In genomic region chr1:171788696-171789095, GRCh38 we compare ENCODE assay signal across 15 cellular contexts. TPM values are rescaled to one million over a fixed set of nuclear protein-coding genes. Genes with fewer than 3 reads are reported as not detected.
A peak's percentile ranks its signal among the peaks of the same experiment; 100 is the strongest.
DNase-seq lines count a peak whose midpoint lies in the region; ATAC-seq, FAIRE-seq and TF ChIP-seq lines count a peak whose summit lies in the region.
"Had no signal": no experiment of that assay in that cellular context is flagged by ENCODE, and none has a peak within 500 bp of the region (broad histone marks: within the 10 kb centered on the region; RNA-seq: fewer than 3 reads in every experiment).

No MANE protein-coding gene starts in this region.

- in situ Hi-C loops in GM12878 (cut with MboI): loop anchor here (25.0 kb wide), 1 partner anchor 649 kb away; the partner anchor contains the start of gene PIGC

- H3K9me3 ChIP-seq in GM12878 (replicated peaks; ENCODE audit: control insufficient read depth, insufficient read depth, low read length) (no peaks in the 10 kb centered on the region), aorta (ENCODE audit: control insufficient read depth, low read length) (no peaks in the 10 kb centered on the region)

- 98% methylated on average over 5 of the region's 5 CpGs for WGBS in GM12878 (ENCODE audit: insufficient coverage, insufficient replicate concordance, low lambda C conversion rate, missing lambda C conversion rate)
- WGBS in aorta, 2 donors: 78 to 80% methylated on average over 5 of the region's 5 CpGs

- H4K20me1 ChIP-seq in GM12878 (ENCODE audit: control insufficient read depth, insufficient read depth): no peaks in the 10 kb centered on the region

- BruUV-seq in GM12878 (replicated peaks; lab: Mats Ljungman, UMichigan): no TSS peak

- RAD21 ChIA-PET in GM12878 (lab: Charles Lee; ENCODE audit: unreplicated experiment): no interaction called here

- H2AFZ ChIP-seq in GM12878 (ENCODE audit: control insufficient read depth, low read depth, low read length): no peak overlapping the region

- H3K4me1 ChIP-seq in GM12878 (ENCODE audit: control insufficient read depth, insufficient read depth, low read length) (peaks cover 10% of the 10 kb centered on the region; the same call in 1 of the 2 replicates), aorta (ENCODE audit: control insufficient read depth in 1 of 2, insufficient read depth in 2 of 2, low read length in 2 of 2) (no peaks in the 10 kb centered on the region)

- H3K9ac ChIP-seq in GM12878 (ENCODE audit: control insufficient read depth, insufficient read depth, low read length): no peak overlapping the region

- TF ChIP-seq EP300 in GM12878 (IDR thresholded peaks at IDR 0.05; ENCODE audit: borderline replicate concordance in 1 of 2, control insufficient read depth in 1 of 2, low read depth in 2 of 2, low read length in 2 of 2): no peak

- POLR2A ChIA-PET in GM12878 (lab: Charles Lee): no interaction called here

- H3K27ac ChIP-seq in GM12878 (ENCODE audit: control insufficient read depth, insufficient read depth): no peak overlapping the region
- no peak overlapping the region for H3K27ac ChIP-seq in aorta (ENCODE audit: low read depth in 1 of 2, low read length in 2 of 2)

- FAIRE-seq in GM12878 (lab: Jason Lieb, UNC): no peak

- H3K79me2 ChIP-seq in GM12878 (ENCODE audit: control insufficient read depth, insufficient read depth, low read length): peaks cover 20% of the 10 kb centered on the region

- TF ChIP-seq POLR2A in GM12878 (IDR thresholded peaks at IDR 0.05; ENCODE audit: low read depth, low read length): no peak

- H3K36me3 ChIP-seq in GM12878 (ENCODE audit: control insufficient read depth in 2 of 2, insufficient read depth in 2 of 2, low read length in 1 of 2): peaks cover 18 to 46% of the 10 kb centered on the region in 2 experiments
- H3K36me3 ChIP-seq in aorta (ENCODE audit: control insufficient read depth in 1 of 2, insufficient read depth in 2 of 2, low read length in 1 of 2): peaks cover 9 to 19% of the 10 kb centered on the region in 2 donors

- TF ChIP-seq RAD21 in GM12878 (IDR thresholded peaks at IDR 0.05; ENCODE audit: insufficient read depth, low read depth, low read length): no peak

- peak; percentile 50 for ATAC-seq in GM12878
- no peak for ATAC-seq in HG03457 (IDR thresholded peaks at IDR 0.05; ENCODE audit: unreplicated experiment)
- no peak for ATAC-seq in aorta (ENCODE audit: low FRiP score)
- no peak for ATAC-seq in GM19397 (IDR thresholded peaks at IDR 0.05; ENCODE audit: unreplicated experiment)
- ATAC-seq: WTC11 had no signal

- intact Hi-C loops in GM12878 (cut with micrococcal nuclease; ENCODE audit: unreplicated experiment): loop anchor here (10.0 kb wide), 1 partner anchor 144 kb away; no protein-coding TSS in a partner anchor
- intact Hi-C loops in aorta (cut with DNase I): loop anchor here in 1 of 2 donors (10.0 kb wide), 1 partner anchor 144 kb away; no protein-coding TSS in a partner anchor

- H3K27me3 ChIP-seq in GM12878 (replicated peaks in 1 of 2; ENCODE audit: control insufficient read depth in 2 of 2, insufficient read depth in 2 of 2, low read length in 1 of 2) (no peaks in the 10 kb centered on the region), aorta (ENCODE audit: control insufficient read depth in 1 of 2, insufficient read depth in 2 of 2, low read length in 1 of 2) (no peaks in the 10 kb centered on the region)

- no peak overlapping the region for H3K4me3 ChIP-seq in GM12878
- no peak overlapping the region for H3K4me3 ChIP-seq in aorta (ENCODE audit: low read length in 2 of 2)

- DNase-seq in AG09319 (ENCODE audit: extremely low read depth, low read depth): peak; percentile 64
- DNase-seq in HS-5 (ENCODE audit: low read depth): peak; percentile 53
- DNase-seq in GM12878 (ENCODE audit: low read depth, low spot score): no peak
- peak; percentile 84 for DNase-seq in kidney tubule cell (ENCODE audit: low spot score)
- no peak for DNase-seq in aorta
- DNase-seq in NCI-H82 (lab: John Stamatoyannopoulos, UW): no peak
- DNase-seq: activated T-cell treated with anti-CD3 and anti-CD28 coated beads for 4 hours, caudate nucleus, COR-L47, foreskin melanocyte, NCI-H1092, SHP77 treated with DMSO at 0.1 percent for 48 hours had no signal

- TF ChIP-seq CTCF in AG09319 (IDR thresholded peaks at IDR 0.05; ENCODE audit: low read depth, low read length) (no peak), GM12878 (IDR thresholded peaks at IDR 0.05 in 2 of 3, conservative IDR thresholded peaks at IDR 0.05 in 1 of 3; ENCODE audit: control insufficient read depth in 2 of 3, extremely low read depth in 1 of 3, insufficient read depth in 1 of 3, low read depth in 3 of 3, low read length in 3 of 3) (no peak)

- no peak overlapping the region for H3K4me2 ChIP-seq in GM12878 (ENCODE audit: control insufficient read depth, insufficient read depth)

- SMC1A ChIA-PET in GM12878 (lab: Charles Lee; ENCODE audit: uncharacterized antibody, unreplicated experiment): interaction anchor here (1.6 kb wide), 1 partner anchor 12 kb away, joined by 6 read pairs; no protein-coding TSS in a partner anchor

- CTCF ChIA-PET in GM12878 (lab: Yijun Ruan, JAX): interaction anchor here (1.5 to 4.3 kb wide), 2 partner anchors 12 to 304 kb away, joined by 3 to 29 read pairs; no protein-coding TSS in a partner anchor

TF ChIP-seq in GM12878, 131 proteins besides CTCF, POLR2A, EP300 and RAD21:
- no peak for TF ChIP-seq SMAD1 (IDR thresholded peaks at IDR 0.05; ENCODE audit: low read depth, partially characterized antibody)

RNA-seq across cellular contexts. Expression of gene METTL13, which starts 7.2 kb away (rescaled TPM):
- 22.6 and 28.0 TPM in 2 replicates for total RNA-seq in GM12878 (2013; cell fraction: nucleolus; rRNA removed)
- total RNA-seq in GM12878 (2014; rRNA removed) (35.6 and 35.7 TPM in 2 replicates), GM12878 (2014; rRNA removed; fragmentation: Illumina TruSeq; extraction: Trizol) (27.4 and 28.7 TPM in 2 replicates), GM12878 (2021) (34.8 and 37.1 TPM in 2 replicates), aorta (10 to 100 TPM; 15.3 to 17.9 TPM)
- polyA plus RNA-seq in GM12878 (2011; ENCODE audit: low read depth): 21.0 TPM
- polyA plus RNA-seq in GM12878 (2011; rRNA removed) (43.9 and 47.2 TPM in 2 replicates), GM12878 (2014; fragmentation: Illumina TruSeq; extraction: Trizol) (36.4 and 37.7 TPM in 2 replicates), GM12878 (2014; fragmentation: Nextera tagmentation; extraction: Ambion mirVana) (10 to 100 TPM; 12.2 to 16.8 TPM), GM12878 (2014; rRNA removed) (32.0 and 34.3 TPM in 2 replicates), GM12878 (2016; fragmentation: Nextera tagmentation; extraction: Ambion mirVana) (10 to 100 TPM; 34.3 to 38.3 TPM), aorta (10 to 100 TPM in 1 of 2 donors, 1 to 10 TPM in 1; 7.8 to 10.7 TPM)
- polyA plus RNA-seq in GM12878 (2011; cell fraction: cytosol; rRNA removed): 47.5 and 48.1 TPM in 2 replicates
- polyA plus RNA-seq in GM12878 (2011; cell fraction: nucleus; rRNA removed): 28.6 and 32.8 TPM in 2 replicates
- 22.9 and 25.6 TPM in 2 replicates for polyA plus RNA-seq in GM12878 (2012)
- polyA minus RNA-seq in GM12878 (2011; rRNA and poly(A)+ RNA removed): 55.0 and 70.1 TPM in 2 replicates
- polyA minus RNA-seq in GM12878 (2011; cell fraction: cytosol; rRNA and poly(A)+ RNA removed): 14.3 and 20.2 TPM in 2 replicates
- 18.7 and 30.4 TPM in 2 replicates for polyA minus RNA-seq in GM12878 (2011; cell fraction: nucleus; rRNA and poly(A)+ RNA removed)

RNA-seq across cellular contexts. Expression of gene VAMP4, which starts 46.8 kb away (rescaled TPM):
- total RNA-seq in GM12878 (2013; cell fraction: nucleolus; rRNA removed): 8.2 and 8.6 TPM in 2 replicates
- total RNA-seq in GM12878 (2014; rRNA removed): 1.5 and 2.8 TPM in 2 replicates
- total RNA-seq in GM12878 (2014; rRNA removed; fragmentation: Illumina TruSeq; extraction: Trizol): 4.2 and 4.3 TPM in 2 replicates
- total RNA-seq in GM12878 (2021): 3.4 and 4.6 TPM in 2 replicates
- polyA plus RNA-seq in GM12878 (2011; ENCODE audit: low read depth): 3.1 TPM
- 6.3 and 13.7 TPM in 2 replicates for polyA plus RNA-seq in GM12878 (2011; rRNA removed)
- polyA plus RNA-seq in GM12878 (2011; cell fraction: cytosol; rRNA removed): 1.8 and 1.9 TPM in 2 replicates
- polyA plus RNA-seq in GM12878 (2011; cell fraction: nucleus; rRNA removed): 4.7 and 5.2 TPM in 2 replicates
- polyA plus RNA-seq in GM12878 (2012): 5.3 and 6.6 TPM in 2 replicates
- polyA plus RNA-seq in GM12878 (2014; fragmentation: Illumina TruSeq; extraction: Trizol): 5.2 and 6.6 TPM in 2 replicates
- polyA plus RNA-seq in GM12878 (2014; fragmentation: Nextera tagmentation; extraction: Ambion mirVana): 1 to 10 TPM in 1 of 2 experiments, under 1 TPM in 1; 0.90 to 1.5 TPM
- polyA plus RNA-seq in GM12878 (2014; rRNA removed): 3.5 and 4.0 TPM in 2 replicates
- 1 to 10 TPM; 4.3 to 7.9 TPM for polyA plus RNA-seq in GM12878 (2016; fragmentation: Nextera tagmentation; extraction: Ambion mirVana)
- 1.6 and 2.4 TPM in 2 replicates for polyA minus RNA-seq in GM12878 (2011; rRNA and poly(A)+ RNA removed)
- polyA minus RNA-seq in GM12878 (2011; cell fraction: cytosol; rRNA and poly(A)+ RNA removed): 1.2 and 4.9 TPM in 2 replicates
- 1.6 and 2.4 TPM in 2 replicates for polyA minus RNA-seq in GM12878 (2011; cell fraction: nucleus; rRNA and poly(A)+ RNA removed)
- total RNA-seq in aorta: 10 to 100 TPM; 22.4 to 28.7 TPM
- polyA plus RNA-seq in aorta: 10 to 100 TPM; 24.9 to 26.2 TPM

RNA-seq across cellular contexts. Expression of gene DNM3, which starts 52.6 kb away (rescaled TPM):
- total RNA-seq in GM12878 (2013; cell fraction: nucleolus; rRNA removed): 4.2 and 7.9 TPM in 2 replicates
- total RNA-seq in GM12878 (2014; rRNA removed) (0.05 and 0.11 TPM in 2 replicates), GM12878 (2014; rRNA removed; fragmentation: Illumina TruSeq; extraction: Trizol) (0.14 and 0.18 TPM in 2 replicates), GM12878 (2021) (0.05 and 0.08 TPM in 2 replicates), aorta (10 to 100 TPM in 1 of 2 donors, 1 to 10 TPM in 1; 5.1 to 16.2 TPM)
- polyA plus RNA-seq in GM12878 (2011; ENCODE audit: low read depth): 0.16 TPM
- polyA plus RNA-seq in GM12878 (2011; rRNA removed) (1.5 and 2.5 TPM in 2 replicates), GM12878 (2014; fragmentation: Illumina TruSeq; extraction: Trizol) (0.04 and 0.08 TPM in 2 replicates), GM12878 (2014; fragmentation: Nextera tagmentation; extraction: Ambion mirVana) (not detected), GM12878 (2014; rRNA removed) (0.03 and 0.06 TPM in 2 replicates), GM12878 (2016; fragmentation: Nextera tagmentation; extraction: Ambion mirVana) (under 1 TPM in 1 of 2 experiments, not detected in 1; 0.07 TPM), aorta (1 to 10 TPM in 1 of 2 donors, not detected in 1; 2.6 TPM)
- polyA plus RNA-seq in GM12878 (2011; cell fraction: cytosol; rRNA removed): 1.8 and 2.0 TPM in 2 replicates
- 1.8 and 2.8 TPM in 2 replicates for polyA plus RNA-seq in GM12878 (2011; cell fraction: nucleus; rRNA removed)
- polyA plus RNA-seq in GM12878 (2012): 0.11 and 0.31 TPM in 2 replicates
- polyA minus RNA-seq in GM12878 (2011; rRNA and poly(A)+ RNA removed): 2.3 and 3.5 TPM in 2 replicates
- 0.73 and 1.2 TPM in 2 replicates for polyA minus RNA-seq in GM12878 (2011; cell fraction: cytosol; rRNA and poly(A)+ RNA removed)
- 5.4 and 8.7 TPM in 2 replicates for polyA minus RNA-seq in GM12878 (2011; cell fraction: nucleus; rRNA and poly(A)+ RNA removed)

Comparison
In these comparisons a context has a peak if more than half of its experiments do, and no peak if none do; other contexts are left out.
1. DNase-seq: peak in AG09319 (single experiment), HS-5 (single experiment) and kidney tubule cell (single experiment); none in GM12878 (single experiment), aorta (0 of 2) and NCI-H82 (single experiment).